In the genomic region with DNA sequence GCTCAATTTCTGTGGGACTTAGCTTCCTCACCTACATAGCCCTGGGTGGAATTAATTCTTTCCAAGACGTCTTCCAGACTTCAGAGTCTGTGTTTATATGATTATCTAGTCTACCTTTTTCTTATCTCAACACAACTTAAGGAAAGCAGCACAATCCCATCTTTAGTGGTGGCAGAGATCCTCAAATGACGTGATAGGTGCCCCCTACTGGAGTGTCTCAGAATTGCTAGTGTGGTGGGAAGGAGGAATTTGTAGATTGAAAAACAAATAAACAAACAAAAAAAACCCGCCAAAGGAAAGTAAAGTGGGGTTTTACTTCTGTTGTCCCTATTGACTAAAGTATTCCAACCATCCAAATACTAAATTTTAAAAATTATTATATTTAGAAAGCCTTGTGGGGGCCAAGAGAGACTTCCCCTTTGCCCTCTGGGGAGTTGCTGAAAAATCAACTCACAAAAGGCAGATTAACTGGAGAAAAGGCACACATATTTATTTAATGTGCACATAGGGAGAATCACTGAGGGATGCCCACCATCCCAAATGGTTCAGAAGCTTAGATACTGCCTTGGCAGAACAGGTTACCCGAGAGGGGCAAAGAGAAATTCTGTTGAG, we compare ENCODE assay signal across 9 cellular contexts.
DNase-seq lines count a peak whose midpoint lies in the region; ATAC-seq lines count a peak whose summit lies in the region.
"Had no signal": no experiment of that assay in that cellular context is flagged by ENCODE, and none has a peak within 500 bp of the region (broad histone marks: within the 10 kb centered on the region; RNA-seq: fewer than 3 reads in every experiment).

No MANE protein-coding gene starts in this region.

- H3K4me3 Mint-ChIP-seq in activated T-cell treated with anti-CD3 and anti-CD28 coated beads, Interleukin-2, amount 50 U/mL, for 4 hours = no peak overlapping the region

- H3K36me3 Mint-ChIP-seq in activated T-cell treated with anti-CD3 and anti-CD28 coated beads, Interleukin-2, amount 50 U/mL, for 4 hours (ENCODE audit: insufficient read depth) = no peaks in the 10 kb centered on the region

- no peaks in the 10 kb centered on the region for H3K9me2 ChIP-seq in Karpas-422 (replicated peaks; ENCODE audit: insufficient read depth, low read length)

- no peaks in the 10 kb centered on the region for H3K27me3 ChIP-seq in Karpas-422 (ENCODE audit: low read length)
- H3K27me3 ChIP-seq: SJSA1 had no signal

- no peaks in the 10 kb centered on the region for H3K79me2 ChIP-seq in Karpas-422 (ENCODE audit: low read length)

- H3K27ac ChIP-seq in Karpas-422 (ENCODE audit: low read length) = no peak overlapping the region
- H3K27ac ChIP-seq: SJSA1 had no signal

- H3K4me2 ChIP-seq in Karpas-422 (ENCODE audit: low read depth, low read length, poor library complexity, severe bottlenecking) = no peak overlapping the region

- no peak overlapping the region for H2AFZ ChIP-seq in Karpas-422 (ENCODE audit: low read length)

- peak; percentile 63 for DNase-seq in DMS53 (lab: John Stamatoyannopoulos, UW)
- peak; percentile 74 for DNase-seq in Karpas-422
- peak; percentile 22 for DNase-seq in activated T-cell treated with anti-CD3 and anti-CD28 coated beads, Interleukin-2, amount 50 U/mL, for 4 hours
- peak; percentile 55 for DNase-seq in iPS-NIHi11 (ENCODE audit: low spot score)
- peak; percentile 7 to 9 (median 9) for DNase-seq in stimulated activated CD4-positive, alpha-beta T cell treated with anti-CD3 and anti-CD28 coated beads, TNF-alpha, amount 100 ng/mL, for 24 hours (ENCODE audit: low read depth in 3 of 3)
- no peak for DNase-seq in DMS153 treated with DMSO at 0.1 percent for 48 hours (lab: John Stamatoyannopoulos, UW; ENCODE audit: unreplicated experiment)
- no peak for DNase-seq in NCI-H1105 (lab: John Stamatoyannopoulos, UW)

- no peaks in the 10 kb centered on the region for H4K20me1 ChIP-seq in Karpas-422 (ENCODE audit: insufficient read depth, low read depth, low read length)

- no peak overlapping the region for H3K9ac ChIP-seq in Karpas-422 (ENCODE audit: low read length)

- no peaks in the 10 kb centered on the region for H3K9me3 ChIP-seq in Karpas-422 (ENCODE audit: low read length)
- H3K9me3 ChIP-seq: SJSA1 had no signal

- no peak for ATAC-seq in activated T-cell treated with anti-CD3 and anti-CD28 coated beads, Interleukin-2, amount 50 U/mL, for 4 hours
- no peak for ATAC-seq in GM19035 (IDR thresholded peaks at IDR 0.05; ENCODE audit: unreplicated experiment)

- H3K36me3 ChIP-seq in Karpas-422 (ENCODE audit: insufficient read depth, low read length) = no peaks in the 10 kb centered on the region
- H3K36me3 ChIP-seq: SJSA1 had no signal

- H3K9me3 Mint-ChIP-seq in activated T-cell treated with anti-CD3 and anti-CD28 coated beads, Interleukin-2, amount 50 U/mL, for 4 hours = no peaks in the 10 kb centered on the region

- H3K27me3 Mint-ChIP-seq in activated T-cell treated with anti-CD3 and anti-CD28 coated beads, Interleukin-2, amount 50 U/mL, for 4 hours (ENCODE audit: low read depth) = peaks cover 1% of the 10 kb centered on the region

- H3K4me1 Mint-ChIP-seq in activated T-cell treated with anti-CD3 and anti-CD28 coated beads, Interleukin-2, amount 50 U/mL, for 4 hours (ENCODE audit: low read depth) = no peaks in the 10 kb centered on the region

- no peaks in the 10 kb centered on the region for H3K4me1 ChIP-seq in Karpas-422 (ENCODE audit: low read length)
- H3K4me1 ChIP-seq: SJSA1 had no signal

- H3K4me3 ChIP-seq in Karpas-422 (ENCODE audit: low read length) = no peak overlapping the region
- H3K4me3 ChIP-seq: SJSA1 had no signal

Comparison
In these comparisons a context has a peak if more than half of its experiments do, and no peak if none do; other contexts are left out.
1. DNase-seq: peak in DMS53 (single experiment), Karpas-422 (single experiment), activated T-cell treated with anti-CD3 and anti-CD28 coated beads, Interleukin-2, amount 50 U/mL, for 4 hours (single experiment), iPS-NIHi11 (single experiment) and stimulated activated CD4-positive, alpha-beta T cell treated with anti-CD3 and anti-CD28 coated beads, TNF-alpha, amount 100 ng/mL, for 24 hours (3 of 3); none in DMS153 treated with DMSO at 0.1 percent for 48 hours (single experiment) and NCI-H1105 (single experiment).